In genomic region chr7:69780377-69780776, GRCh38 we compare ENCODE assay signal across 11 cellular contexts.
DNase-seq lines count a peak whose midpoint lies in the region; ATAC-seq and TF ChIP-seq lines count a peak whose summit lies in the region.
"Had no signal": no experiment of that assay in that cellular context is flagged by ENCODE, and none has a peak within 500 bp of the region (broad histone marks: within the 10 kb centered on the region; RNA-seq: fewer than 3 reads in every experiment).

No MANE protein-coding gene starts in this region.

- H3K27me3 Mint-ChIP-seq in glutamatergic neuron (ENCODE audit: unreplicated experiment), result peaks cover 3% of the 10 kb centered on the region
- H3K27me3 Mint-ChIP-seq: activated naive CD8-positive, alpha-beta T cell treated with anti-CD3 and anti-CD28 coated beads for 36 hours; effector memory CD8-positive, alpha-beta T cell had no signal

- TF ChIP-seq CTCF in glutamatergic neuron (IDR thresholded peaks at IDR 0.05; ENCODE audit: partially characterized antibody, unreplicated experiment), result no peak

- no peak for ATAC-seq in HG02852 (IDR thresholded peaks at IDR 0.05; ENCODE audit: unreplicated experiment)
- no peak for ATAC-seq in HG03521 (IDR thresholded peaks at IDR 0.05; ENCODE audit: unreplicated experiment)
- ATAC-seq: effector memory CD8-positive, alpha-beta T cell had no signal

- H3K9me3 Mint-ChIP-seq in glutamatergic neuron (ENCODE audit: unreplicated experiment), result peaks cover 4% of the 10 kb centered on the region
- H3K9me3 Mint-ChIP-seq: activated naive CD8-positive, alpha-beta T cell treated with anti-CD3 and anti-CD28 coated beads for 36 hours; effector memory CD8-positive, alpha-beta T cell had no signal

- DNase-seq in DMS153 (lab: John Stamatoyannopoulos, UW), result peak; percentile 77
- DNase-seq in NCI-H1417 (lab: John Stamatoyannopoulos, UW), result peak; percentile 68 to 98 (median 90)
- peak; percentile 96 for DNase-seq in NCI-H748 treated with DMSO at 0.1 percent for 48 hours (lab: John Stamatoyannopoulos, UW)
- DNase-seq in glutamatergic neuron, result no peak
- no peak for DNase-seq in NCI-H446 treated with DMSO at 0.1 percent for 48 hours (lab: John Stamatoyannopoulos, UW)
- DNase-seq in GM19240 (ENCODE audit: insufficient read length, low spot score), result no peak
- DNase-seq: activated naive CD8-positive, alpha-beta T cell treated with anti-CD3 and anti-CD28 coated beads for 36 hours; C1 segment of cervical spinal cord; effector memory CD8-positive, alpha-beta T cell had no signal

- no peaks in the 10 kb centered on the region for H3K36me3 Mint-ChIP-seq in glutamatergic neuron (ENCODE audit: unreplicated experiment)
- H3K36me3 Mint-ChIP-seq: activated naive CD8-positive, alpha-beta T cell treated with anti-CD3 and anti-CD28 coated beads for 36 hours had no signal

- peak overlapping the region; percentile 52 for H3K27ac Mint-ChIP-seq in glutamatergic neuron (ENCODE audit: unreplicated experiment)
- H3K27ac Mint-ChIP-seq: activated naive CD8-positive, alpha-beta T cell treated with anti-CD3 and anti-CD28 coated beads for 36 hours; effector memory CD8-positive, alpha-beta T cell had no signal

- H3K4me1 Mint-ChIP-seq in glutamatergic neuron (ENCODE audit: low read depth, unreplicated experiment), result peaks cover 60% of the 10 kb centered on the region
- H3K4me1 Mint-ChIP-seq: activated naive CD8-positive, alpha-beta T cell treated with anti-CD3 and anti-CD28 coated beads for 36 hours had no signal

- no peak overlapping the region for H3K4me3 Mint-ChIP-seq in glutamatergic neuron (ENCODE audit: unreplicated experiment)
- H3K4me3 Mint-ChIP-seq: activated naive CD8-positive, alpha-beta T cell treated with anti-CD3 and anti-CD28 coated beads for 36 hours; effector memory CD8-positive, alpha-beta T cell had no signal

Comparison
In these comparisons a context has a peak if more than half of its experiments do, and no peak if none do; other contexts are left out.
1. DNase-seq: peak in DMS153 (single experiment), NCI-H1417 (3 of 3) and NCI-H748 treated with DMSO at 0.1 percent for 48 hours (single experiment); none in glutamatergic neuron (single experiment), NCI-H446 treated with DMSO at 0.1 percent for 48 hours (single experiment) and GM19240 (single experiment).